In genomic region chr3:33900440-33900808, GRCh38 we compare ENCODE assay signal across 34 cellular contexts.
"Had no signal": no experiment of that assay in that cellular context is flagged by ENCODE, and none has a peak within 500 bp of the region (broad histone marks: within the 10 kb centered on the region; RNA-seq: fewer than 3 reads in every experiment).

No MANE protein-coding gene starts in this region.

- H3K9me3 Mint-ChIP-seq: activated B cell treated with CpG ODN at 0.5 μM for 24 hours; activated CD4-positive, alpha-beta memory T cell treated with anti-CD3 and anti-CD28 coated beads, Interleukin-2, amount 10 ng/mL, durations not matched to agents 7 days and 5 days; activated CD4-positive, alpha-beta T cell treated with anti-CD3 and anti-CD28 coated beads, Interleukin-2, amount 10 ng/mL, durations not matched to agents 7 days and 5 days; activated naive CD4-positive, alpha-beta T cell treated with anti-CD3 and anti-CD28 coated beads, Interleukin-2, amount 10 ng/mL, durations not matched to agents 7 days and 5 days; activated naive CD4-positive, alpha-beta T cell treated with anti-CD3 and anti-CD28 coated beads, Interleukin-2, amount 50 U/mL, for 24 hours; activated naive CD8-positive, alpha-beta T cell treated with anti-CD3 and anti-CD28 coated beads, Interleukin-2, amount 10 ng/mL, durations not matched to agents 7 days and 5 days; activated naive CD8-positive, alpha-beta T cell treated with anti-CD3 and anti-CD28 coated beads, Interleukin-2, amount 50 U/mL, for 24 hours; activated T-cell treated with anti-CD3 and anti-CD28 coated beads, Interleukin-2, amount 50 U/mL, for 24 hours; activated T-helper 2 cell treated with anti-CD3 and anti-CD28 coated beads, Interferon-gamma antibody, Interleukin-2, Interleukin-4, amounts not matched to agents 10 μg/mL and 5 μg/mL and 100 μg/mL, durations not matched to agents 14 hours and 24 hours and 36 hours; central memory CD8-positive, alpha-beta T cell; T-cell; T-helper 2 cell treated with Interferon-gamma antibody and Interleukin-4, amounts not matched to agents 5 μg/mL and 100 μg/mL, for 36 hours had no signal

- H3K4me3 Mint-ChIP-seq: activated B cell treated with CpG ODN at 0.5 μM for 24 hours; activated CD4-positive, alpha-beta memory T cell treated with anti-CD3 and anti-CD28 coated beads, Interleukin-2, amount 10 ng/mL, durations not matched to agents 7 days and 5 days; activated CD4-positive, alpha-beta T cell treated with anti-CD3 and anti-CD28 coated beads for 36 hours; activated CD4-positive, alpha-beta T cell treated with anti-CD3 and anti-CD28 coated beads, Interleukin-2, amount 10 ng/mL, durations not matched to agents 7 days and 5 days; activated CD8-positive, alpha-beta T cell treated with anti-CD3 and anti-CD28 coated beads, Interleukin-2, amount 10 ng/mL, durations not matched to agents 7 days and 5 days; activated naive CD4-positive, alpha-beta T cell treated with anti-CD3 and anti-CD28 coated beads, Interleukin-2, amount 10 ng/mL, durations not matched to agents 7 days and 5 days; activated naive CD4-positive, alpha-beta T cell treated with anti-CD3 and anti-CD28 coated beads, Interleukin-2, amount 50 U/mL, for 24 hours; activated naive CD8-positive, alpha-beta T cell; activated naive CD8-positive, alpha-beta T cell treated with anti-CD3 and anti-CD28 coated beads, Interleukin-2, amount 10 ng/mL, durations not matched to agents 7 days and 5 days; activated naive CD8-positive, alpha-beta T cell treated with anti-CD3 and anti-CD28 coated beads, Interleukin-2, amount 50 U/mL, for 24 hours; activated T-cell treated with anti-CD3 and anti-CD28 coated beads, Interleukin-2, amount 50 U/mL, for 24 hours; central memory CD8-positive, alpha-beta T cell; T-cell; T-helper 17 cell; T-helper 2 cell treated with Interferon-gamma antibody and Interleukin-4, amounts not matched to agents 5 μg/mL and 100 μg/mL, for 36 hours had no signal

- H3K9me3 ChIP-seq: ascending aorta had no signal

- H3K27me3 Mint-ChIP-seq: activated B cell treated with CpG ODN at 0.5 μM for 24 hours; activated CD4-positive, alpha-beta T cell treated with anti-CD3 and anti-CD28 coated beads for 36 hours; activated CD4-positive, alpha-beta T cell treated with anti-CD3 and anti-CD28 coated beads, Interleukin-2, amount 10 ng/mL, durations not matched to agents 7 days and 5 days; activated naive CD4-positive, alpha-beta T cell treated with anti-CD3 and anti-CD28 coated beads, Interleukin-2, amount 50 U/mL, for 24 hours; activated naive CD8-positive, alpha-beta T cell; activated naive CD8-positive, alpha-beta T cell treated with anti-CD3 and anti-CD28 coated beads, Interleukin-2, amount 50 U/mL, for 24 hours; activated T-cell treated with anti-CD3 and anti-CD28 coated beads, Interleukin-2, amount 50 U/mL, for 24 hours; central memory CD8-positive, alpha-beta T cell; T-cell had no signal

- H3K4me1 ChIP-seq: ascending aorta had no signal

- H3K27me3 ChIP-seq: ascending aorta, cardiac muscle cell had no signal

- H3K27ac Mint-ChIP-seq: activated B cell treated with CpG ODN at 0.5 μM for 24 hours; activated CD4-positive, alpha-beta memory T cell treated with anti-CD3 and anti-CD28 coated beads, Interleukin-2, amount 10 ng/mL, durations not matched to agents 7 days and 5 days; activated CD4-positive, alpha-beta T cell treated with anti-CD3 and anti-CD28 coated beads for 36 hours; activated CD4-positive, alpha-beta T cell treated with anti-CD3 and anti-CD28 coated beads, Interleukin-2, amount 10 ng/mL, durations not matched to agents 7 days and 5 days; activated CD8-positive, alpha-beta T cell treated with anti-CD3 and anti-CD28 coated beads, Interleukin-2, amount 10 ng/mL, durations not matched to agents 7 days and 5 days; activated naive CD4-positive, alpha-beta T cell treated with anti-CD3 and anti-CD28 coated beads, Interleukin-2, amount 10 ng/mL, durations not matched to agents 7 days and 5 days; activated naive CD4-positive, alpha-beta T cell treated with anti-CD3 and anti-CD28 coated beads, Interleukin-2, amount 50 U/mL, for 24 hours; activated naive CD8-positive, alpha-beta T cell; activated naive CD8-positive, alpha-beta T cell treated with anti-CD3 and anti-CD28 coated beads, Interleukin-2, amount 10 ng/mL, durations not matched to agents 7 days and 5 days; activated naive CD8-positive, alpha-beta T cell treated with anti-CD3 and anti-CD28 coated beads, Interleukin-2, amount 50 U/mL, for 24 hours; activated T-cell treated with anti-CD3 and anti-CD28 coated beads, Interleukin-2, amount 50 U/mL, for 24 hours; activated T-helper 2 cell treated with anti-CD3 and anti-CD28 coated beads, Interferon-gamma antibody, Interleukin-2, Interleukin-4, amounts not matched to agents 10 μg/mL and 5 μg/mL and 100 μg/mL, durations not matched to agents 14 hours and 24 hours and 36 hours; brain; T-cell; T-helper 17 cell; T-helper 2 cell treated with Interferon-gamma antibody and Interleukin-4, amounts not matched to agents 5 μg/mL and 100 μg/mL, for 36 hours had no signal

- H3K36me3 Mint-ChIP-seq: activated naive CD4-positive, alpha-beta T cell treated with anti-CD3 and anti-CD28 coated beads, Interleukin-2, amount 10 ng/mL, durations not matched to agents 7 days and 5 days; activated naive CD4-positive, alpha-beta T cell treated with anti-CD3 and anti-CD28 coated beads, Interleukin-2, amount 50 U/mL, for 24 hours; activated naive CD8-positive, alpha-beta T cell; activated naive CD8-positive, alpha-beta T cell treated with anti-CD3 and anti-CD28 coated beads, Interleukin-2, amount 10 ng/mL, durations not matched to agents 7 days and 5 days; brain; T-cell had no signal

- H3K4me1 Mint-ChIP-seq: activated B cell treated with CpG ODN at 0.5 μM for 24 hours; activated CD4-positive, alpha-beta memory T cell treated with anti-CD3 and anti-CD28 coated beads, Interleukin-2, amount 10 ng/mL, durations not matched to agents 7 days and 5 days; activated CD4-positive, alpha-beta T cell treated with anti-CD3 and anti-CD28 coated beads for 36 hours; activated CD4-positive, alpha-beta T cell treated with anti-CD3 and anti-CD28 coated beads, Interleukin-2, amount 10 ng/mL, durations not matched to agents 7 days and 5 days; activated naive CD4-positive, alpha-beta T cell treated with anti-CD3 and anti-CD28 coated beads, Interleukin-2, amount 10 ng/mL, durations not matched to agents 7 days and 5 days; activated naive CD4-positive, alpha-beta T cell treated with anti-CD3 and anti-CD28 coated beads, Interleukin-2, amount 50 U/mL, for 24 hours; activated naive CD8-positive, alpha-beta T cell treated with anti-CD3 and anti-CD28 coated beads, Interleukin-2, amount 10 ng/mL, durations not matched to agents 7 days and 5 days; activated naive CD8-positive, alpha-beta T cell treated with anti-CD3 and anti-CD28 coated beads, Interleukin-2, amount 50 U/mL, for 24 hours; brain; central memory CD8-positive, alpha-beta T cell; T-cell; T-helper 17 cell had no signal

- H3K36me3 ChIP-seq: ascending aorta, cardiac muscle cell had no signal

- H3K4me3 ChIP-seq: ascending aorta, cardiac muscle cell had no signal

- H3K27ac ChIP-seq: ascending aorta, cardiac muscle cell, VCaP had no signal

- DNase-seq: activated B cell treated with CpG ODN at 0.5 μM for 24 hours; activated CD4-positive, alpha-beta memory T cell treated with anti-CD3 and anti-CD28 coated beads, Interleukin-2, amount 10 ng/mL, durations not matched to agents 7 days and 5 days; activated CD4-positive, alpha-beta T cell treated with anti-CD3 and anti-CD28 coated beads for 36 hours; activated CD4-positive, alpha-beta T cell treated with anti-CD3 and anti-CD28 coated beads for 48 hours; activated CD4-positive, alpha-beta T cell treated with anti-CD3 and anti-CD28 coated beads, Interleukin-2, amount 10 ng/mL, durations not matched to agents 7 days and 5 days; activated CD4-positive, alpha-beta T cell treated with anti-CD3 and anti-CD28 coated beads, Interleukin-2, amount 50 U/mL, for 48 hours; activated CD4-positive, CD25-positive, alpha-beta regulatory T cell treated with anti-CD3 and anti-CD28 coated beads, Interleukin-2, amount 50 U/mL, for 72 hours; activated CD8-positive, alpha-beta memory T cell treated with anti-CD3 and anti-CD28 coated beads for 24 hours; activated CD8-positive, alpha-beta memory T cell treated with anti-CD3 and anti-CD28 coated beads, Interleukin-2, amount 50 U/mL, for 4 hours; activated CD8-positive, alpha-beta T cell treated with anti-CD3 and anti-CD28 coated beads, Interleukin-2, amount 10 ng/mL, durations not matched to agents 7 days and 5 days; activated effector memory CD4-positive, alpha-beta T cell treated with Interleukin-2 at 50 U/mL for 16 hours; activated gamma-delta T cell; activated naive CD4-positive, alpha-beta T cell treated with anti-CD3 and anti-CD28 coated beads, Interleukin-2, amount 10 ng/mL, durations not matched to agents 7 days and 5 days; activated naive CD4-positive, alpha-beta T cell treated with Interleukin-2 at 50 U/mL for 16 hours; activated naive CD8-positive, alpha-beta T cell treated with anti-CD3 and anti-CD28 coated beads, Interleukin-2, amount 10 ng/mL, durations not matched to agents 7 days and 5 days; activated naive CD8-positive, alpha-beta T cell treated with anti-CD3 and anti-CD28 coated beads, Interleukin-2, amount 50 U/mL, for 24 hours; activated T-cell treated with anti-CD3 and anti-CD28 coated beads, Interleukin-2, amount 50 U/mL, for 24 hours; activated T-cell treated with anti-CD3 and anti-CD28 coated beads, Interleukin-2, amount 50 U/mL, for 48 hours; amygdala; anterior cingulate cortex; caudate nucleus; cerebellar nuclear complex; T-cell; T-helper 17 cell; T-helper 9 cell had no signal

- ATAC-seq: activated CD4-positive, alpha-beta T cell treated with anti-CD3 and anti-CD28 coated beads for 36 hours; activated CD8-positive, alpha-beta T cell treated with anti-CD3 and anti-CD28 coated beads, Interleukin-2, amount 10 ng/mL, durations not matched to agents 7 days and 5 days; activated naive CD8-positive, alpha-beta T cell treated with anti-CD3 and anti-CD28 coated beads, Interleukin-2, amount 50 U/mL, for 24 hours; T-cell; T-helper 17 cell had no signal
